Comparison of ENCODE assay signal across 14 cellular contexts in the genomic region with DNA sequence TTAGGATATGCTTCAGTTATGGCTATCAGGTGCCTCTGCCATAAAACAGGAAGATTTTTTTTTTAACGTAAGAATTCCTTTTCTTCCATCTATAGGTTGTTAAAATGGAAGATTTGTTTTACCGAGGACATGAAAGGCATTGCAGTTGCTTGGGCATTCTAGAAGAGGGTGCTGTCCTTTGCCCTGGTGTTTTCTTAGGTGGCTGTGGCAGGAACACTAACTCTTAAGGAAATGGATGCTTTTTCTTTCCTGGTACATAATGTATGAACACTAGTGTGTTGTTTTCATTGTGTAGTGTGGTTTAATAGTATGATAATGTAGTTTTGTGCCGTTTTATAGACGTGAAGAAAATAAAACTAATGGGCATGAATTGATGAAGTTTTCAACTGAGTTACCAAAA.
"Had no signal": no experiment of that assay in that cellular context is flagged by ENCODE, and none has a peak within 500 bp of the region (broad histone marks: within the 10 kb centered on the region; RNA-seq: fewer than 3 reads in every experiment).

No MANE protein-coding gene starts in this region.

- H3K36me3 ChIP-seq: heart left ventricle, upper lobe of left lung had no signal

- H3K27me3 Mint-ChIP-seq: central memory CD8-positive, alpha-beta T cell; memory B cell had no signal

- H3K27ac ChIP-seq: coronary artery, heart left ventricle, parathyroid adenoma, testis, upper lobe of left lung had no signal

- H3K4me1 ChIP-seq: parathyroid adenoma, testis had no signal

- H3K4me3 ChIP-seq: coronary artery, heart left ventricle, testis, upper lobe of left lung had no signal

- ATAC-seq: heart left ventricle, right cardiac atrium had no signal

- DNase-seq: activated gamma-delta T cell treated with Interleukin-2 at 50 U/mL for 16 hours; activated T-cell treated with anti-CD3 and anti-CD28 coated beads, Interleukin-2, amount 50 U/mL, for 1 hour; endodermal cell; heart left ventricle; nephron progenitor cell; right cardiac atrium; stimulated activated CD4-positive, alpha-beta T cell treated with anti-CD3 and anti-CD28 coated beads, Interleukin-4, amount 100 ng/mL, for 4 hours; testis; upper lobe of left lung had no signal

- H3K9me3 Mint-ChIP-seq: activated naive CD4-positive, alpha-beta T cell treated with anti-CD3 and anti-CD28 coated beads, Interleukin-2, amount 50 U/mL, for 24 hours; central memory CD8-positive, alpha-beta T cell had no signal

- H2AFZ ChIP-seq: parathyroid adenoma had no signal

- H3K9me3 ChIP-seq: testis, upper lobe of left lung had no signal

- H3K27me3 ChIP-seq: heart left ventricle, testis, upper lobe of left lung had no signal

- H3K9ac ChIP-seq: parathyroid adenoma had no signal

- H3K4me3 Mint-ChIP-seq: activated naive CD4-positive, alpha-beta T cell treated with anti-CD3 and anti-CD28 coated beads, Interleukin-2, amount 50 U/mL, for 24 hours; central memory CD8-positive, alpha-beta T cell; endodermal cell; memory B cell; nephron progenitor cell had no signal

- H3K27ac Mint-ChIP-seq: activated naive CD4-positive, alpha-beta T cell treated with anti-CD3 and anti-CD28 coated beads, Interleukin-2, amount 50 U/mL, for 24 hours; nephron progenitor cell had no signal

- H3K4me1 Mint-ChIP-seq: nephron progenitor cell had no signal
